19 cellular contexts compared by ENCODE assay signal in the genomic region with DNA sequence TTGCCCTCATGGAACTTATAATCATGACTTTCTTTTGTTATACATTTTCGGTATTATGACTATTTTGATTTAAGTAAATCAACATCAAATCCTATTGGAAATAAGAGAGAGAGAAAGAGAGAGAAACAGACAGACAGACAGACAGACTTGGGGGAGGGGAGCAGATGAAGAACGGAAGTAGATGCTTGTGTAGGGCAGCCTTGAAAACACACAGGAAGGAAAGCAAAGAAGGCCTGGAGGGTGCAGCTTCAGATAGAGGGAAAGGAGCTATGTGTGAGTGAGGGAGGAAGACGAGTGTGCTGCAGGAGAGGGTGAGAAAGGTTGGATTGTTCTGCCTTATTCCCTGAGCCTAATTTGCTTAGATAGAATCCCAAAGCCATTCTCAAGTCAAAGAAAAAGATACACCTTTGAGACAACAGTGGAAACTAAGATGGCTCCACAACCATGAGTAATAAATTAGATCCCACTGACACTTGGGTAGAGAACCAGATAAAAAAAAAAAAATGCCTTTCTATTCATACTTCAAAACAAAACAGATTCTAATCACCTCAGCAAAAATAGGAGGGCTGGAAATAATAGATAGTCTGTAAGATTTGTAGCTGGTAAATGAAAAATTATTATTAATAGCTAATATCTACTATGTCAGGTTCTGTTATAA.
"Had no signal": no experiment of that assay in that cellular context is flagged by ENCODE, and none has a peak within 500 bp of the region (broad histone marks: within the 10 kb centered on the region; RNA-seq: fewer than 3 reads in every experiment).

No MANE protein-coding gene starts in this region.

- H3K36me3 Mint-ChIP-seq: memory B cell; stimulated activated effector memory CD8-positive, alpha-beta T cell treated with anti-CD3 and anti-CD28 coated beads, Interleukin-12 subunit alpha, Interleukin-12 subunit beta, amount 100 ng/mL, for 72 hours had no signal

- H3K4me1 Mint-ChIP-seq: memory B cell had no signal

- H3K4me3 ChIP-seq: mucosa of descending colon had no signal

- DNase-seq: activated CD4-positive, alpha-beta memory T cell treated with anti-CD3 and anti-CD28 coated beads for 36 hours; activated CD4-positive, alpha-beta T cell treated with anti-CD3 and anti-CD28 coated beads for 1 hour; activated effector memory CD4-positive, alpha-beta T cell treated with anti-CD3 and anti-CD28 coated beads, Interleukin-2, amount 50 U/mL, for 16 hours; activated T-cell treated with anti-CD3 and anti-CD28 coated beads, Interleukin-2, amount 50 U/mL, for 4 hours; aorta; effector memory CD4-positive, alpha-beta T cell; foreskin fibroblast; glutamatergic neuron; hypothalamus; kidney glomerular epithelial cell; left ventricle myocardium superior; mucosa of descending colon; naive thymus-derived CD8-positive, alpha-beta T cell; stimulated activated CD4-positive, alpha-beta T cell treated with anti-CD3 and anti-CD28 coated beads, Interleukin-12 subunit alpha, Interleukin-12 subunit beta, amount 100 ng/mL, for 4 hours; stimulated activated CD4-positive, alpha-beta T cell treated with anti-CD3 and anti-CD28 coated beads, Interleukin-2, amount 100 ng/mL, for 24 hours had no signal

- H3K27ac Mint-ChIP-seq: activated CD4-positive, alpha-beta memory T cell treated with anti-CD3 and anti-CD28 coated beads for 36 hours; dendritic cell treated with granulocyte-macrophage colony-stimulating factor and Interleukin-4, amounts not matched to agents 40 ng/mL and 50 ng/mL, for 4 days; memory B cell; naive thymus-derived CD8-positive, alpha-beta T cell; stimulated activated effector memory CD8-positive, alpha-beta T cell treated with anti-CD3 and anti-CD28 coated beads, Interleukin-12 subunit alpha, Interleukin-12 subunit beta, amount 100 ng/mL, for 72 hours had no signal

- H3K4me3 Mint-ChIP-seq: activated CD4-positive, alpha-beta memory T cell treated with anti-CD3 and anti-CD28 coated beads for 36 hours; activated T-cell treated with anti-CD3 and anti-CD28 coated beads, Interleukin-2, amount 50 U/mL, for 4 hours; dendritic cell treated with granulocyte-macrophage colony-stimulating factor and Interleukin-4, amounts not matched to agents 40 ng/mL and 50 ng/mL, for 4 days; memory B cell; naive thymus-derived CD8-positive, alpha-beta T cell; stimulated activated effector memory CD8-positive, alpha-beta T cell treated with anti-CD3 and anti-CD28 coated beads, Interleukin-12 subunit alpha, Interleukin-12 subunit beta, amount 100 ng/mL, for 72 hours had no signal

- FAIRE-seq: urothelium cell line had no signal

- H3K9me3 ChIP-seq: mucosa of descending colon had no signal

- ATAC-seq: activated T-cell treated with anti-CD3 and anti-CD28 coated beads, Interleukin-2, amount 50 U/mL, for 4 hours; left ventricle myocardium superior; mucosa of descending colon; stimulated activated effector memory CD8-positive, alpha-beta T cell treated with anti-CD3 and anti-CD28 coated beads, Interleukin-12 subunit alpha, Interleukin-12 subunit beta, amount 100 ng/mL, for 72 hours had no signal

- H3K27me3 Mint-ChIP-seq: activated CD4-positive, alpha-beta memory T cell treated with anti-CD3 and anti-CD28 coated beads for 36 hours; dendritic cell treated with granulocyte-macrophage colony-stimulating factor and Interleukin-4, amounts not matched to agents 40 ng/mL and 50 ng/mL, for 4 days; memory B cell; naive thymus-derived CD8-positive, alpha-beta T cell had no signal

- H3K9me3 Mint-ChIP-seq: dendritic cell treated with granulocyte-macrophage colony-stimulating factor and Interleukin-4, amounts not matched to agents 40 ng/mL and 50 ng/mL, for 4 days had no signal
